8 cellular contexts compared by ENCODE assay signal in genomic region chr13:35720690-35721554, GRCh38.
DNase-seq lines count a peak whose midpoint lies in the region; ATAC-seq and TF ChIP-seq lines count a peak whose summit lies in the region.

No MANE protein-coding gene starts in this region.

- no peak overlapping the region for H3K4me2 ChIP-seq in Karpas-422 (ENCODE audit: low read depth, low read length, poor library complexity, severe bottlenecking)

- no peaks in the 10 kb centered on the region for H3K9me2 ChIP-seq in Karpas-422 (replicated peaks; ENCODE audit: insufficient read depth, low read length)

- DNase-seq in C1 segment of cervical spinal cord (lab: John Stamatoyannopoulos, UW) (peak in 10 of 14 donors; percentile 1 to 61 (median 19)), Karpas-422 (peak; percentile 67), SW 1271 (lab: John Stamatoyannopoulos, UW) (peak; percentile 1 to 25), dedifferentiated amniotic fluid mesenchymal stem cell (ENCODE audit: extremely low spot score) (peak; percentile 55), lung (ENCODE audit: low spot score) (peak; percentile 51), T-helper 9 cell (no peak)
- peak; percentile 45 for DNase-seq in stimulated activated naive CD8-positive, alpha-beta T cell treated with anti-CD3 and anti-CD28 coated beads, Interleukin-15, Interleukin-2, amounts not matched to agents 100 U/mL and 50 U/mL, for 24 hours

- no peaks in the 10 kb centered on the region for H3K36me3 ChIP-seq in Karpas-422 (ENCODE audit: insufficient read depth, low read length)
- H3K36me3 ChIP-seq in lung (ENCODE audit: control insufficient read depth in 2 of 2, insufficient read depth in 2 of 2, low read length in 2 of 2) = no peaks in the 10 kb centered on the region

- no peak overlapping the region for H3K4me3 ChIP-seq in Karpas-422 (ENCODE audit: low read length)
- no peak overlapping the region for H3K4me3 ChIP-seq in lung

- no peaks in the 10 kb centered on the region for H4K20me1 ChIP-seq in Karpas-422 (ENCODE audit: insufficient read depth, low read depth, low read length)

- H3K9me3 ChIP-seq in Karpas-422 (ENCODE audit: low read length) (no peaks in the 10 kb centered on the region), lung (ENCODE audit: control insufficient read depth in 2 of 2, insufficient read depth in 1 of 2, low read length in 1 of 2) (peaks cover 0 to 2% of the 10 kb centered on the region in 2 donors)

- H3K79me2 ChIP-seq in Karpas-422 (ENCODE audit: low read length) = no peaks in the 10 kb centered on the region

- 35 to 36% methylated on average over 21 of the region's 21 CpGs for WGBS in lung, 2 donors

- H2AFZ ChIP-seq in Karpas-422 (ENCODE audit: low read length) = no peak overlapping the region

- H3K4me1 ChIP-seq in Karpas-422 (ENCODE audit: low read length) (no peaks in the 10 kb centered on the region), lung (ENCODE audit: control insufficient read depth in 2 of 2, insufficient read depth in 2 of 2, low read length in 2 of 2) (peaks cover 5 to 10% of the 10 kb centered on the region in 2 donors)

- H3K27me3 ChIP-seq in Karpas-422 (ENCODE audit: low read length) (no peaks in the 10 kb centered on the region), lung (ENCODE audit: control insufficient read depth, insufficient read depth) (no peaks in the 10 kb centered on the region)

- H3K27ac ChIP-seq in Karpas-422 (ENCODE audit: low read length) (no peak overlapping the region), lung (ENCODE audit: low read depth in 1 of 2, low read length in 1 of 2) (no peak overlapping the region)

- no peak overlapping the region for H3K9ac ChIP-seq in Karpas-422 (ENCODE audit: low read length)

- peak; percentile 46 for TF ChIP-seq CTCF in lung (IDR thresholded peaks at IDR 0.05; ENCODE audit: control extremely low read depth, extremely low read depth)

- ATAC-seq in GM18858 (IDR thresholded peaks at IDR 0.05; ENCODE audit: unreplicated experiment) = peak; percentile 59
- ATAC-seq in lung (ENCODE audit: insufficient read depth, low FRiP score) = peak; percentile 43
- ATAC-seq in stimulated activated naive CD8-positive, alpha-beta T cell treated with anti-CD3 and anti-CD28 coated beads, Interleukin-15, Interleukin-2, amounts not matched to agents 100 U/mL and 50 U/mL, for 24 hours = peak; percentile 51
